15 cellular contexts compared by ENCODE assay signal in genomic region chr14:100281286-100282082, GRCh38. TPM values are rescaled to one million over a fixed set of nuclear protein-coding genes. Genes with fewer than 3 reads are reported as not detected.
DNase-seq lines count a peak whose midpoint lies in the region; ATAC-seq and TF ChIP-seq lines count a peak whose summit lies in the region.
"Had no signal": no experiment of that assay in that cellular context is flagged by ENCODE, and none has a peak within 500 bp of the region (broad histone marks: within the 10 kb centered on the region; RNA-seq: fewer than 3 reads in every experiment).

No MANE protein-coding gene starts in this region.

- H3K4me1 Mint-ChIP-seq in MCF 10A (ENCODE audit: insufficient read depth, unreplicated experiment): peaks cover 31% of the 10 kb centered on the region
- peaks cover 40% of the 10 kb centered on the region for H3K4me1 Mint-ChIP-seq in activated naive CD8-positive, alpha-beta T cell (ENCODE audit: low read depth)
- peaks cover 30 to 64% of the 10 kb centered on the region in 2 donors for H3K4me1 Mint-ChIP-seq in immature natural killer cell

- TF ChIP-seq CTCF in mammary epithelial cell (conservative IDR thresholded peaks at IDR 0.05 in 1 of 2, IDR thresholded peaks at IDR 0.05 in 1 of 2; ENCODE audit: extremely low read depth in 1 of 2, insufficient read depth in 1 of 2, low read depth in 1 of 2, low read length in 2 of 2): no peak
- no peak for TF ChIP-seq CTCF in MCF 10A (IDR thresholded peaks at IDR 0.05; ENCODE audit: unreplicated experiment)
- TF ChIP-seq CTCF in lung (IDR thresholded peaks at IDR 0.05; ENCODE audit: control extremely low read depth, extremely low read depth): no peak
- TF ChIP-seq CTCF in thyroid gland (IDR thresholded peaks at IDR 0.05): peak in 2 of 6 experiments; percentile 7 to 18

- intact Hi-C loops in mammary epithelial cell (cut with micrococcal nuclease) (loop anchor here (2.0 kb wide), 1 partner anchor 41 kb away; no protein-coding TSS in a partner anchor), MCF 10A (cut with micrococcal nuclease) (no loop called here), thyroid gland (cut with DNase I) (no loop called here)

- H3K36me3 ChIP-seq in mammary epithelial cell (ENCODE audit: insufficient read depth, low read length) (peaks cover 4% of the 10 kb centered on the region), lung (ENCODE audit: control insufficient read depth in 2 of 2, insufficient read depth in 2 of 2, low read length in 2 of 2) (peaks cover 0 to 10% of the 10 kb centered on the region in 2 donors), thyroid gland (no peaks in the 10 kb centered on the region)
- H3K36me3 ChIP-seq: thoracic aorta had no signal

- H3K4me2 ChIP-seq in mammary epithelial cell (ENCODE audit: insufficient read depth, low read depth, low read length): peak overlapping the region; percentile 53
- H3K4me2 ChIP-seq: PC-9 had no signal

- H3K27me3 Mint-ChIP-seq in MCF 10A (ENCODE audit: insufficient read depth, unreplicated experiment) (no peaks in the 10 kb centered on the region), immature natural killer cell (ENCODE audit: low read depth in 3 of 3) (peaks cover 0 to 9% (median 2%) of the 10 kb centered on the region in 3 donors)
- H3K27me3 Mint-ChIP-seq in activated naive CD8-positive, alpha-beta T cell: no peaks in the 10 kb centered on the region
- H3K27me3 Mint-ChIP-seq: activated B cell treated with CpG ODN at 0.5 μM for 24 hours had no signal

- WGBS in mammary epithelial cell (ENCODE audit: low coverage, missing lambda C conversion rate): 20% methylated on average over 9 of the region's 11 CpGs
- WGBS in lung, 2 donors: 66 to 74% methylated on average over 11 of the region's 11 CpGs
- 26 to 48% methylated on average over 10 of the region's 11 CpGs for WGBS in thyroid gland, 2 donors

- H3K9ac ChIP-seq in mammary epithelial cell (ENCODE audit: insufficient read depth, low read length): no peak overlapping the region

- H3K4me3 ChIP-seq in mammary epithelial cell (replicated peaks in 1 of 3; ENCODE audit: insufficient read depth in 1 of 3, low read depth in 2 of 3, low read length in 3 of 3) (no peak overlapping the region), lung (no peak overlapping the region), thyroid gland (replicated peaks in 1 of 3) (no peak overlapping the region)
- H3K4me3 ChIP-seq: HAP-1, PC-9, thoracic aorta had no signal

- in situ Hi-C loops in mammary epithelial cell (cut with MboI; ENCODE audit: low sequenced_read_pairs in 2 of 2): no loop called here

- no peaks in the 10 kb centered on the region for H4K20me1 ChIP-seq in mammary epithelial cell (ENCODE audit: insufficient read depth, low read length)

- no peaks in the 10 kb centered on the region for H3K27me3 ChIP-seq in mammary epithelial cell (ENCODE audit: insufficient read depth, low read length)
- no peaks in the 10 kb centered on the region for H3K27me3 ChIP-seq in lung (ENCODE audit: control insufficient read depth, insufficient read depth)
- no peaks in the 10 kb centered on the region for H3K27me3 ChIP-seq in thyroid gland

- peaks cover 47% of the 10 kb centered on the region for H3K36me3 Mint-ChIP-seq in MCF 10A (ENCODE audit: insufficient read depth, unreplicated experiment)
- no peaks in the 10 kb centered on the region for H3K36me3 Mint-ChIP-seq in activated naive CD8-positive, alpha-beta T cell
- H3K36me3 Mint-ChIP-seq in immature natural killer cell: no peaks in the 10 kb centered on the region

- TF ChIP-seq POLR2A in thyroid gland (IDR thresholded peaks at IDR 0.05): no peak

- CTCF ChIA-PET in mammary epithelial cell (lab: Charles Lee; ENCODE audit: low non-redundant PET) (interaction anchor here (0.7 kb wide), 1 partner anchor 41 kb away, joined by 4 read pairs; no protein-coding TSS in a partner anchor), MCF 10A (lab: Yijun Ruan, JAX) (interaction anchor here (1.7 to 2.1 kb wide), 2 partner anchors 9 to 96 kb away, joined by 6 to 14 read pairs; no protein-coding TSS in a partner anchor)

- DNase-seq in mammary epithelial cell: peak; percentile 47
- no peak for DNase-seq in MCF 10A (ENCODE audit: unreplicated experiment)
- peak; percentile 69 for DNase-seq in lung (ENCODE audit: low spot score)
- peak; percentile 93 to 96 for DNase-seq in thyroid gland
- no peak for DNase-seq in activated CD4-positive, alpha-beta T cell treated with anti-CD3 and anti-CD28 coated beads, Interleukin-2, amount 50 U/mL, for 4 hours
- DNase-seq in immature natural killer cell: no peak
- no peak for DNase-seq in NCI-H1930 (lab: John Stamatoyannopoulos, UW)
- DNase-seq: activated B cell treated with CpG ODN at 0.5 μM for 24 hours; activated T-cell treated with anti-CD3 and anti-CD28 coated beads, Interleukin-2, amount 50 U/mL, for 1 hour; mesenchymal stem cell; NCI-H510A; PC-9 had no signal

- no peak overlapping the region for H3K27ac ChIP-seq in mammary epithelial cell (ENCODE audit: insufficient read depth, low read depth, low read length)
- H3K27ac ChIP-seq in lung (ENCODE audit: low read depth in 1 of 2, low read length in 1 of 2): peak overlapping the region in 1 of 2 donors; percentile 69
- H3K27ac ChIP-seq in thyroid gland: peak overlapping the region; percentile 82 to 93 (median 93)
- H3K27ac ChIP-seq: PC-9, thoracic aorta had no signal

- BruUV-seq in mammary epithelial cell (replicated peaks; lab: Mats Ljungman, UMichigan) (no TSS peak), MCF 10A (replicated peaks; lab: Mats Ljungman, UMichigan) (no TSS peak)

- ATAC-seq in lung (ENCODE audit: insufficient read depth, low FRiP score): no peak

- peaks cover 65% of the 10 kb centered on the region for H3K79me2 ChIP-seq in mammary epithelial cell (ENCODE audit: insufficient read depth, low read length)

- dilution Hi-C loops in mammary epithelial cell (cut with HindIII; ENCODE audit: low sequenced_read_pairs): loop anchor here (5.0 kb wide), 1 partner anchor 54 kb away; no protein-coding TSS in a partner anchor

- H3K4me1 ChIP-seq in mammary epithelial cell (ENCODE audit: insufficient read depth, low read length) (peaks cover 61% of the 10 kb centered on the region), lung (ENCODE audit: control insufficient read depth in 2 of 2, insufficient read depth in 2 of 2, low read length in 2 of 2) (peaks cover 3 to 15% of the 10 kb centered on the region in 2 donors), thyroid gland (peaks cover 81 to 93% of the 10 kb centered on the region in 2 donors)

- no peak overlapping the region for H3K4me3 Mint-ChIP-seq in MCF 10A (ENCODE audit: unreplicated experiment)
- H3K4me3 Mint-ChIP-seq in activated naive CD8-positive, alpha-beta T cell: no peak overlapping the region
- no peak overlapping the region for H3K4me3 Mint-ChIP-seq in immature natural killer cell
- H3K4me3 Mint-ChIP-seq: activated B cell treated with CpG ODN at 0.5 μM for 24 hours had no signal

- H2AFZ ChIP-seq in mammary epithelial cell (ENCODE audit: low read depth, low read length): no peak overlapping the region
- H2AFZ ChIP-seq: PC-9 had no signal

- H3K27ac Mint-ChIP-seq in MCF 10A (ENCODE audit: low read depth, unreplicated experiment) (no peak overlapping the region), immature natural killer cell (no peak overlapping the region)
- peak overlapping the region; percentile 50 for H3K27ac Mint-ChIP-seq in activated naive CD8-positive, alpha-beta T cell
- H3K27ac Mint-ChIP-seq: activated B cell treated with CpG ODN at 0.5 μM for 24 hours had no signal

- POLR2A ChIA-PET in MCF 10A (lab: Yijun Ruan, JAX): interaction anchor here (0.8 to 1.0 kb wide), 2 partner anchors 67 to 78 kb away, joined by 3 read pairs; no protein-coding TSS in a partner anchor

- H3K9me3 Mint-ChIP-seq in MCF 10A (ENCODE audit: unreplicated experiment): no peaks in the 10 kb centered on the region
- no peaks in the 10 kb centered on the region for H3K9me3 Mint-ChIP-seq in activated naive CD8-positive, alpha-beta T cell (ENCODE audit: low read depth)
- H3K9me3 Mint-ChIP-seq in immature natural killer cell: no peaks in the 10 kb centered on the region
- H3K9me3 Mint-ChIP-seq: activated B cell treated with CpG ODN at 0.5 μM for 24 hours had no signal

- H3K9me3 ChIP-seq in mammary epithelial cell (replicated peaks; ENCODE audit: insufficient read depth, low read length) (no peaks in the 10 kb centered on the region), lung (ENCODE audit: control insufficient read depth in 2 of 2, insufficient read depth in 1 of 2, low read length in 1 of 2) (no peaks in the 10 kb centered on the region), thyroid gland (no peaks in the 10 kb centered on the region)
- H3K9me3 ChIP-seq: HAP-1, thoracic aorta had no signal

RNA-seq across cellular contexts. Expression of gene SLC25A29, which starts 24.8 kb away (rescaled TPM):
- total RNA-seq in mammary epithelial cell (10 to 100 TPM in 1 of 2 donors, 1 to 10 TPM in 1; 8.0 to 29.7 TPM), MCF 10A (2022) (33.9 and 49.2 TPM in 2 replicates), lung (10 to 100 TPM; 45.6 to 75.3 TPM), thyroid gland (100 to 1,000 TPM; 354 to 606 (median 433) TPM)
- polyA plus RNA-seq in mammary epithelial cell (11.6 TPM), lung (10 to 100 TPM; 34.6 to 91.0 TPM), immature natural killer cell (1 to 10 TPM; 4.2 to 5.6 (median 4.6) TPM)
- polyA minus RNA-seq in mammary epithelial cell: 5.9 TPM

RNA-seq across cellular contexts. Expression of gene SLC25A47, which starts 41.7 kb away (rescaled TPM):
- total RNA-seq in mammary epithelial cell: not detected
- polyA plus RNA-seq in mammary epithelial cell: not detected
- polyA minus RNA-seq in mammary epithelial cell: not detected
- not detected in 2 replicates for total RNA-seq in MCF 10A (2022)
- under 1 TPM in 1 of 2 donors, not detected in 1; 0.12 TPM for total RNA-seq in lung
- polyA plus RNA-seq in lung: under 1 TPM; 0.02 to 0.06 TPM
- total RNA-seq in thyroid gland: not detected
- not detected for polyA plus RNA-seq in immature natural killer cell
- total RNA-seq: activated B cell treated with CpG ODN at 0.5 μM for 24 hours, PC-9, thoracic aorta had no signal

RNA-seq across cellular contexts. Expression of gene YY1, which starts 42.5 kb away (rescaled TPM):
- total RNA-seq in mammary epithelial cell: 10 to 100 TPM; 42.3 to 67.0 TPM
- polyA plus RNA-seq in mammary epithelial cell: 30.3 TPM
- polyA minus RNA-seq in mammary epithelial cell: 33.8 TPM
- 66.7 and 73.3 TPM in 2 replicates for total RNA-seq in MCF 10A (2022)
- total RNA-seq in lung: 10 to 100 TPM; 42.1 to 62.9 TPM
- polyA plus RNA-seq in lung: 10 to 100 TPM; 22.9 to 27.0 TPM
- 10 to 100 TPM; 50.0 to 67.4 (median 55.6) TPM for total RNA-seq in thyroid gland
- 10 to 100 TPM; 12.9 to 23.6 (median 15.9) TPM for polyA plus RNA-seq in immature natural killer cell

Comparison
In these comparisons a context has a peak if more than half of its experiments do, and no peak if none do; other contexts are left out.
1. DNase-seq: peak in mammary epithelial cell (single experiment), lung (single experiment) and thyroid gland (2 of 2); none in MCF 10A (single experiment), activated CD4-positive, alpha-beta T cell treated with anti-CD3 and anti-CD28 coated beads, Interleukin-2, amount 50 U/mL, for 4 hours (0 of 2), immature natural killer cell (0 of 3) and NCI-H1930 (0 of 2).